39 cellular contexts compared by ENCODE assay signal in the genomic region with DNA sequence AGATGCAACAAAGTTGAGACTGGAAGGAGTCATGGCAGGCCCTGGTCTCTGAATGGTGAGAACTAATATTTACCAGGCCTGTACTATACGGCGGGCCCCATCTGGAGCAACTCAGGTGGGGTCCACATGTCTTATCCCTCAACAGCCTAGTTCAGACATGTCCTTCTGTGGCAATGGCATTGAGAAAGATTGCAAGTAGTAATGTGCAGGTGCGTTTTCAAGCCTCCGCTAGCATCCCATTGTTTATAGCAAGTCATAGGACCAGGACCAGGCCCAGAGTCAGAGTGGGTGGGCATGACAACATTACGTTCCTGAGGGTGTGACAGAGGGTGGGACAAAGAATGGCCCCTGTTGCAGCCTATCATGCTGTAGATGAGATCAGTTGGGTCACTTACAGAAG.
"Had no signal": no experiment of that assay in that cellular context is flagged by ENCODE, and none has a peak within 500 bp of the region (broad histone marks: within the 10 kb centered on the region; RNA-seq: fewer than 3 reads in every experiment).

No MANE protein-coding gene starts in this region.

- H3K4me3 Mint-ChIP-seq: activated naive CD4-positive, alpha-beta T cell treated with anti-CD3 and anti-CD28 coated beads for 36 hours; activated naive CD4-positive, alpha-beta T cell treated with anti-CD3 and anti-CD28 coated beads, Interleukin-2, amount 10 ng/mL, durations not matched to agents 7 days and 5 days; activated naive CD4-positive, alpha-beta T cell treated with anti-CD3 and anti-CD28 coated beads, Interleukin-2, amount 50 U/mL, for 24 hours; activated naive CD8-positive, alpha-beta T cell; activated naive CD8-positive, alpha-beta T cell treated with anti-CD3 and anti-CD28 coated beads for 36 hours; activated naive CD8-positive, alpha-beta T cell treated with anti-CD3 and anti-CD28 coated beads, Interleukin-2, amount 10 ng/mL, durations not matched to agents 7 days and 5 days; activated naive CD8-positive, alpha-beta T cell treated with anti-CD3 and anti-CD28 coated beads, Interleukin-2, amount 50 U/mL, for 24 hours; activated T-cell treated with anti-CD3 and anti-CD28 coated beads, Interleukin-2, amount 50 U/mL, for 24 hours; activated T-cell treated with anti-CD3 and anti-CD28 coated beads, Interleukin-2, amount 50 U/mL, for 4 hours; activated T-cell treated with anti-CD3 and anti-CD28 coated beads, Interleukin-2, amount 50 U/mL, for 72 hours; activated T-helper 1 cell treated with anti-CD3 and anti-CD28 coated beads, Interleukin-12 subunit alpha, Interleukin-12 subunit beta, Interleukin-2, Interleukin-4 antibody, amounts not matched to agents 30 ng/mL and 10 ng/mL and 1 ng/mL, durations not matched to agents 14 hours and 24 hours and 36 hours; activated T-helper 17 cell treated with anti-CD3 and anti-CD28 coated beads, Interleukin-2, amount 50 U/mL, for 72 hours; brain; central memory CD8-positive, alpha-beta T cell had no signal

- H3K4me3 ChIP-seq: adrenal gland, ascending aorta, body of pancreas, breast epithelium, cardiac muscle cell had no signal

- H3K27me3 ChIP-seq: adrenal gland, ascending aorta, body of pancreas, brain microvascular endothelial cell, breast epithelium, cardiac muscle cell had no signal

- H3K36me3 Mint-ChIP-seq: activated naive CD4-positive, alpha-beta T cell treated with anti-CD3 and anti-CD28 coated beads, Interleukin-2, amount 10 ng/mL, durations not matched to agents 7 days and 5 days; activated naive CD4-positive, alpha-beta T cell treated with anti-CD3 and anti-CD28 coated beads, Interleukin-2, amount 50 U/mL, for 24 hours; activated naive CD8-positive, alpha-beta T cell; activated naive CD8-positive, alpha-beta T cell treated with anti-CD3 and anti-CD28 coated beads for 36 hours; activated naive CD8-positive, alpha-beta T cell treated with anti-CD3 and anti-CD28 coated beads, Interleukin-2, amount 10 ng/mL, durations not matched to agents 7 days and 5 days had no signal

- DNase-seq: activated effector memory CD4-positive, alpha-beta T cell treated with anti-CD3 and anti-CD28 coated beads, Interleukin-2, amount 50 U/mL, for 16 hours; activated effector memory CD4-positive, alpha-beta T cell treated with Interleukin-2 at 50 U/mL for 16 hours; activated gamma-delta T cell; activated gamma-delta T cell treated with Interleukin-2 at 50 U/mL for 16 hours; activated naive CD4-positive, alpha-beta T cell; activated naive CD4-positive, alpha-beta T cell treated with anti-CD3 and anti-CD28 coated beads for 36 hours; activated naive CD4-positive, alpha-beta T cell treated with anti-CD3 and anti-CD28 coated beads, Interleukin-2, amount 10 ng/mL, durations not matched to agents 7 days and 5 days; activated naive CD4-positive, alpha-beta T cell treated with anti-CD3 and anti-CD28 coated beads, Interleukin-2, amount 50 U/mL, for 16 hours; activated naive CD4-positive, alpha-beta T cell treated with Interleukin-2 at 50 U/mL for 16 hours; activated naive CD8-positive, alpha-beta T cell treated with anti-CD3 and anti-CD28 coated beads for 36 hours; activated naive CD8-positive, alpha-beta T cell treated with anti-CD3 and anti-CD28 coated beads, Interleukin-2, amount 10 ng/mL, durations not matched to agents 7 days and 5 days; activated naive CD8-positive, alpha-beta T cell treated with anti-CD3 and anti-CD28 coated beads, Interleukin-2, amount 50 U/mL, for 24 hours; activated T-cell treated with anti-CD3 and anti-CD28 coated beads, Interleukin-2, amount 50 U/mL, for 1 hour; activated T-cell treated with anti-CD3 and anti-CD28 coated beads, Interleukin-2, amount 50 U/mL, for 24 hours; activated T-cell treated with anti-CD3 and anti-CD28 coated beads, Interleukin-2, amount 50 U/mL, for 4 hours; activated T-cell treated with anti-CD3 and anti-CD28 coated beads, Interleukin-2, amount 50 U/mL, for 48 hours; activated T-cell treated with anti-CD3 and anti-CD28 coated beads, Interleukin-2, amount 50 U/mL, for 72 hours; adrenal gland; amniotic stem cell; amygdala; anterior cingulate cortex; aorta; body of pancreas; brain microvascular endothelial cell; caudate nucleus; central memory CD4-positive, alpha-beta T cell; cerebellar nuclear complex had no signal

- H3K27ac Mint-ChIP-seq: activated naive CD4-positive, alpha-beta T cell treated with anti-CD3 and anti-CD28 coated beads for 36 hours; activated naive CD4-positive, alpha-beta T cell treated with anti-CD3 and anti-CD28 coated beads, Interleukin-2, amount 10 ng/mL, durations not matched to agents 7 days and 5 days; activated naive CD4-positive, alpha-beta T cell treated with anti-CD3 and anti-CD28 coated beads, Interleukin-2, amount 50 U/mL, for 24 hours; activated naive CD4-positive, alpha-beta T cell treated with anti-CD3 and anti-CD28 coated beads, Interleukin-2, amount 50 U/mL, for 72 hours; activated naive CD8-positive, alpha-beta T cell; activated naive CD8-positive, alpha-beta T cell treated with anti-CD3 and anti-CD28 coated beads for 36 hours; activated naive CD8-positive, alpha-beta T cell treated with anti-CD3 and anti-CD28 coated beads, Interleukin-2, amount 10 ng/mL, durations not matched to agents 7 days and 5 days; activated naive CD8-positive, alpha-beta T cell treated with anti-CD3 and anti-CD28 coated beads, Interleukin-2, amount 50 U/mL, for 24 hours; activated T-cell treated with anti-CD3 and anti-CD28 coated beads, Interleukin-2, amount 50 U/mL, for 24 hours; activated T-cell treated with anti-CD3 and anti-CD28 coated beads, Interleukin-2, amount 50 U/mL, for 72 hours; activated T-helper 1 cell treated with anti-CD3 and anti-CD28 coated beads, Interleukin-12 subunit alpha, Interleukin-12 subunit beta, Interleukin-2, Interleukin-4 antibody, amounts not matched to agents 30 ng/mL and 10 ng/mL and 1 ng/mL, durations not matched to agents 14 hours and 24 hours and 36 hours; activated T-helper 17 cell treated with anti-CD3 and anti-CD28 coated beads, Interleukin-2, amount 50 U/mL, for 72 hours; activated T-helper 2 cell treated with anti-CD3 and anti-CD28 coated beads, Interferon-gamma antibody, Interleukin-2, Interleukin-4, amounts not matched to agents 10 μg/mL and 5 μg/mL and 100 μg/mL, durations not matched to agents 14 hours and 24 hours and 36 hours; brain had no signal

- FAIRE-seq: astrocyte had no signal

- H3K9me3 Mint-ChIP-seq: activated naive CD4-positive, alpha-beta T cell treated with anti-CD3 and anti-CD28 coated beads, Interleukin-2, amount 50 U/mL, for 24 hours had no signal

- H3K4me1 Mint-ChIP-seq: activated naive CD4-positive, alpha-beta T cell treated with anti-CD3 and anti-CD28 coated beads, Interleukin-2, amount 10 ng/mL, durations not matched to agents 7 days and 5 days; activated naive CD4-positive, alpha-beta T cell treated with anti-CD3 and anti-CD28 coated beads, Interleukin-2, amount 50 U/mL, for 24 hours; activated naive CD8-positive, alpha-beta T cell treated with anti-CD3 and anti-CD28 coated beads for 36 hours; activated naive CD8-positive, alpha-beta T cell treated with anti-CD3 and anti-CD28 coated beads, Interleukin-2, amount 10 ng/mL, durations not matched to agents 7 days and 5 days; activated naive CD8-positive, alpha-beta T cell treated with anti-CD3 and anti-CD28 coated beads, Interleukin-2, amount 50 U/mL, for 24 hours; activated T-helper 17 cell treated with anti-CD3 and anti-CD28 coated beads, Interleukin-2, amount 50 U/mL, for 72 hours; central memory CD8-positive, alpha-beta T cell had no signal

- H3K4me1 ChIP-seq: adrenal gland, ascending aorta had no signal

- H3K27me3 Mint-ChIP-seq: activated naive CD4-positive, alpha-beta T cell treated with anti-CD3 and anti-CD28 coated beads, Interleukin-2, amount 10 ng/mL, durations not matched to agents 7 days and 5 days; activated naive CD4-positive, alpha-beta T cell treated with anti-CD3 and anti-CD28 coated beads, Interleukin-2, amount 50 U/mL, for 24 hours; activated naive CD8-positive, alpha-beta T cell treated with anti-CD3 and anti-CD28 coated beads for 36 hours; activated naive CD8-positive, alpha-beta T cell treated with anti-CD3 and anti-CD28 coated beads, Interleukin-2, amount 10 ng/mL, durations not matched to agents 7 days and 5 days; activated T-cell treated with anti-CD3 and anti-CD28 coated beads, Interleukin-2, amount 50 U/mL, for 24 hours; activated T-helper 17 cell treated with anti-CD3 and anti-CD28 coated beads, Interleukin-2, amount 50 U/mL, for 72 hours; brain; central memory CD8-positive, alpha-beta T cell had no signal

- H3K36me3 ChIP-seq: adrenal gland, ascending aorta, brain microvascular endothelial cell, breast epithelium, cardiac muscle cell had no signal

- H3K27ac ChIP-seq: adrenal gland, ascending aorta, body of pancreas, brain microvascular endothelial cell, breast epithelium, cardiac muscle cell had no signal

- H3K9me3 ChIP-seq: adrenal gland, ascending aorta, body of pancreas, breast epithelium had no signal
